In genomic region chr19:48491793-48492123, GRCh38 we compare ENCODE assay signal across 12 cellular contexts. TPM values are rescaled to one million over a fixed set of nuclear protein-coding genes. Genes with fewer than 3 reads are reported as not detected.
A peak's percentile ranks its signal among the peaks of the same experiment; 100 is the strongest.
DNase-seq lines count a peak whose midpoint lies in the region; ATAC-seq and TF ChIP-seq lines count a peak whose summit lies in the region.
"Had no signal": no experiment of that assay in that cellular context is flagged by ENCODE, and none has a peak within 500 bp of the region (broad histone marks: within the 10 kb centered on the region; RNA-seq: fewer than 3 reads in every experiment).

No MANE protein-coding gene starts in this region.

- no peak overlapping the region for H3K27ac ChIP-seq in CD4-positive, CD25-positive, alpha-beta regulatory T cell (ENCODE audit: insufficient read depth, low read length, poor library complexity, severe bottlenecking)
- H3K27ac ChIP-seq in HCT116 (ENCODE audit: low read depth, low read length) (peak overlapping the region; percentile 56), PC-9 (no peak overlapping the region)
- no peak overlapping the region for H3K27ac ChIP-seq in naive thymus-derived CD4-positive, alpha-beta T cell (ENCODE audit: low read depth, low read length)

- H2AFZ ChIP-seq in HCT116 (ENCODE audit: low read depth, low read length, poor library complexity, severe bottlenecking): no peak overlapping the region
- H2AFZ ChIP-seq in PC-9: no peak overlapping the region

- CTCF ChIA-PET in HCT116 (lab: Charles Lee) (interaction anchor here (2.0 to 4.7 kb wide), 2 partner anchors 11 to 92 kb away, joined by 6 to 65 read pairs; no protein-coding TSS in a partner anchor), PC-9 (lab: Charles Lee) (no interaction called here)
- CTCF ChIA-PET in naive thymus-derived CD4-positive, alpha-beta T cell (lab: Charles Lee): interaction anchor here (1.0 kb wide), 1 partner anchor 93 kb away, joined by 6 read pairs; no protein-coding TSS in a partner anchor

- peak overlapping the region in 3 of 4 donors; percentile 38 to 76 (median 66) for H3K4me3 Mint-ChIP-seq in CD4-positive, CD25-positive, alpha-beta regulatory T cell
- H3K4me3 Mint-ChIP-seq in brain: peak overlapping the region in 3 of 5 experiments; percentile 58 to 74 (median 67)
- H3K4me3 Mint-ChIP-seq in naive thymus-derived CD4-positive, alpha-beta T cell: peak overlapping the region; percentile 40 to 81 (median 68)

- peaks cover 58% of the 10 kb centered on the region for H3K27me3 Mint-ChIP-seq in CD4-positive, CD25-positive, alpha-beta regulatory T cell
- H3K27me3 Mint-ChIP-seq in brain: peaks cover 29% of the 10 kb centered on the region
- peaks cover 0 to 50% (median 6%) of the 10 kb centered on the region in 5 donors for H3K27me3 Mint-ChIP-seq in naive thymus-derived CD4-positive, alpha-beta T cell

- no peak for ATAC-seq in CD4-positive, CD25-positive, alpha-beta regulatory T cell (ENCODE audit: low read depth in 2 of 2)
- ATAC-seq in HCT116 (no peak), GM18502 (IDR thresholded peaks at IDR 0.05; ENCODE audit: poor library complexity, unreplicated experiment) (no peak), HG03175 (IDR thresholded peaks at IDR 0.05; ENCODE audit: unreplicated experiment) (no peak)
- ATAC-seq in naive thymus-derived CD4-positive, alpha-beta T cell: no peak

- intact Hi-C loops in HCT116 (cut with micrococcal nuclease) (loop anchor here (5.0 to 10.0 kb wide), 2 partner anchors 97 to 139 kb away; partner anchors contain the start of genes GRIN2D and KDELR1), PC-9 (cut with micrococcal nuclease; ENCODE audit: unreplicated experiment) (loop anchor here (2.0 kb wide), 2 partner anchors 23 to 219 kb away; partner anchors contain the start of gene CYTH2)
- intact Hi-C loops in naive thymus-derived CD4-positive, alpha-beta T cell (cut with micrococcal nuclease): loop anchor here (1.0 to 5.0 kb wide), 10 partner anchors 22 to 246 kb away; partner anchors contain the start of genes CYTH2 (in 1 of the 2), KDELR1 (in 1 of the 2), SYNGR4 (in 1 of the 2) and TMEM143 (in 1 of the 2)

- peaks cover 31% of the 10 kb centered on the region for H3K4me1 ChIP-seq in CD4-positive, CD25-positive, alpha-beta regulatory T cell (ENCODE audit: control insufficient read depth, insufficient read depth, low read length, poor library complexity, severe bottlenecking)
- H3K4me1 ChIP-seq in HCT116 (ENCODE audit: control insufficient read depth in 1 of 2, insufficient read depth in 2 of 2, low read length in 2 of 2) (peaks cover 57 to 80% of the 10 kb centered on the region in 2 experiments), PC-9 (replicated peaks; ENCODE audit: insufficient read depth) (peaks cover 51% of the 10 kb centered on the region)
- H3K4me1 ChIP-seq in naive thymus-derived CD4-positive, alpha-beta T cell (ENCODE audit: control insufficient read depth in 2 of 2, insufficient read depth in 2 of 2, low read length in 2 of 2): peaks cover 4 to 25% of the 10 kb centered on the region in 2 donors

- DNase-seq in CD4-positive, CD25-positive, alpha-beta regulatory T cell: no peak
- no peak for DNase-seq in HCT116 (ENCODE audit: low read depth, low spot score)
- no peak for DNase-seq in naive thymus-derived CD4-positive, alpha-beta T cell
- DNase-seq in midbrain (lab: John Stamatoyannopoulos, UW): no peak
- no peak for DNase-seq in PC-9
- DNase-seq: glutamatergic neuron, Kasumi-1 had no signal

- H3K9me3 Mint-ChIP-seq in CD4-positive, CD25-positive, alpha-beta regulatory T cell: no peaks in the 10 kb centered on the region
- H3K9me3 Mint-ChIP-seq in brain: peaks cover 0 to 2% (median 0%) of the 10 kb centered on the region in 5 experiments
- H3K9me3 Mint-ChIP-seq in naive thymus-derived CD4-positive, alpha-beta T cell: peaks cover 0 to 2% (median 0%) of the 10 kb centered on the region in 11 donors
- H3K9me3 Mint-ChIP-seq: activated naive CD4-positive, alpha-beta T cell treated with anti-CD3 and anti-CD28 coated beads, Interleukin-2, amount 50 U/mL, for 72 hours had no signal

- RAD21 ChIA-PET in HCT116 (lab: Charles Lee; ENCODE audit: low non-redundant PET in 1 of 2, low total read pairs in 2 of 2, uncharacterized antibody in 2 of 2, unreplicated experiment in 2 of 2): no interaction called here

- H3K4me3 ChIP-seq in CD4-positive, CD25-positive, alpha-beta regulatory T cell (ENCODE audit: low read depth, low read length): no peak overlapping the region
- H3K4me3 ChIP-seq in HCT116 (replicated peaks in 1 of 2; ENCODE audit: low read depth in 1 of 2, low read length in 2 of 2) (no peak overlapping the region), PC-9 (no peak overlapping the region)
- peak overlapping the region; percentile 33 for H3K4me3 ChIP-seq in naive thymus-derived CD4-positive, alpha-beta T cell (ENCODE audit: low read length)

- BruUV-seq in HCT116 (replicated peaks; lab: Mats Ljungman, UMichigan) (no TSS peak), PC-9 (replicated peaks; lab: Mats Ljungman, UMichigan) (no TSS peak)

- H3K4me2 ChIP-seq in HCT116 (ENCODE audit: low read length) (peak overlapping the region; percentile 59), PC-9 (no peak overlapping the region)

- TF ChIP-seq CTCF in HCT116 (IDR thresholded peaks at IDR 0.05 in 2 of 3, conservative IDR thresholded peaks at IDR 0.05 in 1 of 3; ENCODE audit: borderline replicate concordance in 1 of 3, insufficient read depth in 1 of 3, low read depth in 2 of 3, low read length in 2 of 3): no peak
- TF ChIP-seq CTCF in brain (conservative IDR thresholded peaks at IDR 0.05): no peak
- TF ChIP-seq CTCF in PC-9 (conservative IDR thresholded peaks at IDR 0.05): no peak

- H3K9me3 ChIP-seq in CD4-positive, CD25-positive, alpha-beta regulatory T cell (ENCODE audit: control insufficient read depth in 2 of 2, low read length in 2 of 2): no peaks in the 10 kb centered on the region
- H3K9me3 ChIP-seq in HCT116 (ENCODE audit: control insufficient read depth in 1 of 2, insufficient read depth in 1 of 2, low read depth in 1 of 2, low read length in 2 of 2) (no peaks in the 10 kb centered on the region), PC-9 (ENCODE audit: insufficient read depth, low read depth) (no peaks in the 10 kb centered on the region)
- H3K9me3 ChIP-seq in naive thymus-derived CD4-positive, alpha-beta T cell (ENCODE audit: control insufficient read depth in 2 of 3, low read length in 3 of 3): no peaks in the 10 kb centered on the region

- TF ChIP-seq RAD21 in HCT116 (IDR thresholded peaks at IDR 0.05; ENCODE audit: low read depth): no peak

- TF ChIP-seq POLR2A in HCT116 (IDR thresholded peaks at IDR 0.05; ENCODE audit: borderline replicate concordance, extremely low read depth, insufficient read depth, insufficient read length): no peak

- H3K79me2 ChIP-seq in HCT116 (ENCODE audit: insufficient read depth, low read length): peaks cover 39% of the 10 kb centered on the region
- peaks cover 15% of the 10 kb centered on the region; the same call in 1 of the 2 replicates for H3K79me2 ChIP-seq in PC-9 (ENCODE audit: low read depth)

- H3F3A ChIP-seq in PC-9 (ENCODE audit: insufficient read depth, low read depth): peaks cover 68% of the 10 kb centered on the region

- peaks cover 13% of the 10 kb centered on the region for H3K27me3 ChIP-seq in CD4-positive, CD25-positive, alpha-beta regulatory T cell (ENCODE audit: control insufficient read depth, insufficient read depth, low read length)
- H3K27me3 ChIP-seq in HCT116 (ENCODE audit: insufficient read depth, low read length): no peaks in the 10 kb centered on the region
- no peaks in the 10 kb centered on the region for H3K27me3 ChIP-seq in naive thymus-derived CD4-positive, alpha-beta T cell (ENCODE audit: control insufficient read depth in 2 of 2, insufficient read depth in 2 of 2, low read length in 2 of 2)
- no peaks in the 10 kb centered on the region for H3K27me3 ChIP-seq in PC-9 (ENCODE audit: insufficient read depth, low read depth)

- H4K20me1 ChIP-seq in HCT116 (ENCODE audit: insufficient read depth) (no peaks in the 10 kb centered on the region), PC-9 (ENCODE audit: insufficient read depth) (no peaks in the 10 kb centered on the region)

- peaks cover 0 to 44% (median 19%) of the 10 kb centered on the region in 4 donors for H3K4me1 Mint-ChIP-seq in CD4-positive, CD25-positive, alpha-beta regulatory T cell
- H3K4me1 Mint-ChIP-seq in brain: peaks cover 49% of the 10 kb centered on the region
- H3K4me1 Mint-ChIP-seq in naive thymus-derived CD4-positive, alpha-beta T cell: peaks cover 17 to 47% (median 39%) of the 10 kb centered on the region in 7 donors

- H3K9ac ChIP-seq in HCT116 (ENCODE audit: low read length): peak overlapping the region; percentile 62

- H3K27ac Mint-ChIP-seq in CD4-positive, CD25-positive, alpha-beta regulatory T cell: peak overlapping the region in 1 of 3 donors; percentile 62
- peak overlapping the region in 2 of 5 experiments; percentile 67 to 69 for H3K27ac Mint-ChIP-seq in brain
- H3K27ac Mint-ChIP-seq in naive thymus-derived CD4-positive, alpha-beta T cell: peak overlapping the region in 7 of 9 donors; percentile 19 to 87 (median 70)

- H3K36me3 ChIP-seq in CD4-positive, CD25-positive, alpha-beta regulatory T cell (ENCODE audit: control insufficient read depth, insufficient read depth, low read length): no peaks in the 10 kb centered on the region
- H3K36me3 ChIP-seq in HCT116 (ENCODE audit: control insufficient read depth in 1 of 2, insufficient read depth in 2 of 2, low read length in 2 of 2): 0 out of 4 replicates have a peak, but pooled peaks cover 0 to 4% of the 10 kb centered on the region in 2 experiments
- no peaks in the 10 kb centered on the region for H3K36me3 ChIP-seq in naive thymus-derived CD4-positive, alpha-beta T cell (ENCODE audit: control insufficient read depth in 2 of 3, insufficient read depth in 3 of 3, low read length in 3 of 3)
- no peaks in the 10 kb centered on the region for H3K36me3 ChIP-seq in PC-9 (ENCODE audit: low read depth)

- H3K9me2 ChIP-seq in HCT116 (ENCODE audit: insufficient read depth) (no peaks in the 10 kb centered on the region), PC-9 (ENCODE audit: insufficient read depth) (no peaks in the 10 kb centered on the region)

- POLR2A ChIA-PET in HCT116 (lab: Charles Lee) (no interaction called here), PC-9 (lab: Charles Lee; ENCODE audit: unreplicated experiment) (no interaction called here)
- POLR2A ChIA-PET in naive thymus-derived CD4-positive, alpha-beta T cell (lab: Charles Lee): interaction anchor here (0.6 to 1.3 kb wide), 2 partner anchors 10 to 881 kb away, joined by 3 read pairs; no protein-coding TSS in a partner anchor

- H3K36me3 Mint-ChIP-seq in CD4-positive, CD25-positive, alpha-beta regulatory T cell: no peaks in the 10 kb centered on the region
- peaks cover 27% of the 10 kb centered on the region for H3K36me3 Mint-ChIP-seq in brain
- H3K36me3 Mint-ChIP-seq in naive thymus-derived CD4-positive, alpha-beta T cell: peaks cover 0 to 4% (median 0%) of the 10 kb centered on the region in 5 donors

RNA-seq across cellular contexts. Expression of gene LMTK3, which starts 19.9 kb away (rescaled TPM):
- 6.3 TPM for total RNA-seq in CD4-positive, CD25-positive, alpha-beta regulatory T cell
- not detected for polyA plus RNA-seq in CD4-positive, CD25-positive, alpha-beta regulatory T cell
- total RNA-seq in HCT116 (2021; ENCODE audit: unreplicated experiment) (19.9 TPM), PC-9 (2021) (13.9 and 19.6 TPM in 2 replicates)
- 8.9 and 12.1 TPM in 2 replicates for polyA plus RNA-seq in HCT116 (2012)
- polyA plus RNA-seq in brain (ENCODE audit: insufficient read depth, low read depth, low replicate concordance): 27.6 TPM
- total RNA-seq in naive thymus-derived CD4-positive, alpha-beta T cell: 10 to 100 TPM in 4 of 5 experiments, 1 to 10 TPM in 1; 5.3 to 21.4 (median 19.2) TPM
- under 1 TPM in 1 of 2 donors, not detected in 1; 0.03 TPM for polyA plus RNA-seq in naive thymus-derived CD4-positive, alpha-beta T cell
- total RNA-seq: RPMI7951 had no signal

RNA-seq across cellular contexts. Expression of gene CYTH2, which starts 22.6 kb away (rescaled TPM):
- 46.7 TPM for total RNA-seq in CD4-positive, CD25-positive, alpha-beta regulatory T cell
- polyA plus RNA-seq in CD4-positive, CD25-positive, alpha-beta regulatory T cell: 10 to 100 TPM; 24.2 to 35.0 (median 30.2) TPM
- total RNA-seq in HCT116 (2021; ENCODE audit: unreplicated experiment): 75.3 TPM
- polyA plus RNA-seq in HCT116 (2012): 49.9 and 58.4 TPM in 2 replicates
- polyA plus RNA-seq in brain (ENCODE audit: insufficient read depth, low read depth, low replicate concordance): 108 TPM
- total RNA-seq in naive thymus-derived CD4-positive, alpha-beta T cell: 10 to 100 TPM; 41.0 to 82.1 (median 54.9) TPM
- 10 to 100 TPM; 23.6 to 37.3 TPM for polyA plus RNA-seq in naive thymus-derived CD4-positive, alpha-beta T cell
- 74.4 and 93.0 TPM in 2 replicates for total RNA-seq in PC-9 (2021)

RNA-seq across cellular contexts. Expression of gene KCNJ14, which starts 36.4 kb away (rescaled TPM):
- total RNA-seq in CD4-positive, CD25-positive, alpha-beta regulatory T cell: 2.2 TPM
- under 1 TPM in 3 of 4 donors, not detected in 1; 0.03 to 0.28 (median 0.18) TPM for polyA plus RNA-seq in CD4-positive, CD25-positive, alpha-beta regulatory T cell
- 2.5 TPM for total RNA-seq in HCT116 (2021; ENCODE audit: unreplicated experiment)
- polyA plus RNA-seq in HCT116 (2012): 1.1 and 1.6 TPM in 2 replicates
- polyA plus RNA-seq in brain (ENCODE audit: insufficient read depth, low read depth, low replicate concordance): 0.80 TPM
- total RNA-seq in naive thymus-derived CD4-positive, alpha-beta T cell: 1 to 10 TPM; 1.5 to 3.9 (median 2.4) TPM
- under 1 TPM; 0.05 to 0.21 TPM for polyA plus RNA-seq in naive thymus-derived CD4-positive, alpha-beta T cell
- total RNA-seq in PC-9 (2021): 5.4 and 8.3 TPM in 2 replicates

RNA-seq across cellular contexts. Expression of gene GRWD1, which starts 46.0 kb away (rescaled TPM):
- total RNA-seq in CD4-positive, CD25-positive, alpha-beta regulatory T cell: 29.0 TPM
- 10 to 100 TPM; 33.9 to 52.9 (median 43.1) TPM for polyA plus RNA-seq in CD4-positive, CD25-positive, alpha-beta regulatory T cell
- total RNA-seq in HCT116 (2021; ENCODE audit: unreplicated experiment) (64.8 TPM), PC-9 (2021) (35.5 and 44.2 TPM in 2 replicates)
- 25.1 and 25.5 TPM in 2 replicates for polyA plus RNA-seq in HCT116 (2012)
- polyA plus RNA-seq in brain (ENCODE audit: insufficient read depth, low read depth, low replicate concordance): 20.4 TPM
- total RNA-seq in naive thymus-derived CD4-positive, alpha-beta T cell: 10 to 100 TPM; 26.1 to 45.8 (median 36.3) TPM
- polyA plus RNA-seq in naive thymus-derived CD4-positive, alpha-beta T cell: 10 to 100 TPM; 42.8 to 51.6 TPM
